8 cellular contexts compared by ENCODE assay signal in genomic region chr14:91264151-91265150, GRCh38. TPM values are rescaled to one million over a fixed set of nuclear protein-coding genes. Genes with fewer than 3 reads are reported as not detected.
DNase-seq lines count a peak whose midpoint lies in the region; ATAC-seq and TF ChIP-seq lines count a peak whose summit lies in the region.

No MANE protein-coding gene starts in this region.

- TF ChIP-seq CTCF in adrenal gland (IDR thresholded peaks at IDR 0.05), result no peak
- TF ChIP-seq CTCF in GM20000 (IDR thresholded peaks at IDR 0.05; ENCODE audit: extremely low read depth, missing control alignments), result no peak

- no peaks in the 10 kb centered on the region for H3K9me3 ChIP-seq in adrenal gland (replicated peaks in 1 of 3)

- peaks cover 4 to 8% of the 10 kb centered on the region in 2 donors for H3K4me1 ChIP-seq in adrenal gland (replicated peaks in 1 of 2)

- H3K27ac Mint-ChIP-seq in stimulated activated memory B cell treated with anti-CD40 and anti-IgM and Interleukin-4, amounts not matched to agents 10 μg/mL and 1 μg/mL and 100 μg/mL, for 72 hours, result no peak overlapping the region

- TF ChIP-seq POLR2A in adrenal gland (IDR thresholded peaks at IDR 0.05), result no peak

- H3K4me3 Mint-ChIP-seq in stimulated activated memory B cell treated with anti-CD40 and anti-IgM and Interleukin-4, amounts not matched to agents 10 μg/mL and 1 μg/mL and 100 μg/mL, for 72 hours, result peak overlapping the region; percentile 63

- H3K27me3 Mint-ChIP-seq in stimulated activated memory B cell treated with anti-CD40 and anti-IgM and Interleukin-4, amounts not matched to agents 10 μg/mL and 1 μg/mL and 100 μg/mL, for 72 hours, result peaks cover 16% of the 10 kb centered on the region

- intact Hi-C loops in adrenal gland (cut with DNase I), result no loop called here

- DNase-seq in NCI-H1092 treated with DMSO at 0.1 percent for 48 hours (lab: John Stamatoyannopoulos, UW), result peak; percentile 20
- no peak for DNase-seq in NCI-H1092 (lab: John Stamatoyannopoulos, UW)
- DNase-seq in adrenal gland, result peak in 4 of 7 donors; percentile 33 to 44 (median 42)
- DNase-seq in iPS-NIHi11 (ENCODE audit: low spot score), result peak; percentile 64
- DNase-seq in cerebellar nuclear complex (lab: John Stamatoyannopoulos, UW), result no peak
- DNase-seq in GM20000 (ENCODE audit: low spot score), result no peak

- no peaks in the 10 kb centered on the region for H3K36me3 ChIP-seq in adrenal gland (replicated peaks in 1 of 2)

- H3K4me1 Mint-ChIP-seq in stimulated activated memory B cell treated with anti-CD40 and anti-IgM and Interleukin-4, amounts not matched to agents 10 μg/mL and 1 μg/mL and 100 μg/mL, for 72 hours, result peaks cover 32% of the 10 kb centered on the region

- peaks cover 21% of the 10 kb centered on the region for H3K36me3 Mint-ChIP-seq in stimulated activated memory B cell treated with anti-CD40 and anti-IgM and Interleukin-4, amounts not matched to agents 10 μg/mL and 1 μg/mL and 100 μg/mL, for 72 hours

- H3K27ac ChIP-seq in adrenal gland, result no peak overlapping the region

- peaks cover 3% of the 10 kb centered on the region for H3K9me3 Mint-ChIP-seq in stimulated activated memory B cell treated with anti-CD40 and anti-IgM and Interleukin-4, amounts not matched to agents 10 μg/mL and 1 μg/mL and 100 μg/mL, for 72 hours

- peak; percentile 60 for ATAC-seq in stimulated activated memory B cell treated with anti-CD40 and anti-IgM and Interleukin-4, amounts not matched to agents 10 μg/mL and 1 μg/mL and 100 μg/mL, for 72 hours
- ATAC-seq in GM19463 (IDR thresholded peaks at IDR 0.05; ENCODE audit: unreplicated experiment), result no peak

- no peaks in the 10 kb centered on the region for H3K27me3 ChIP-seq in adrenal gland

- peak overlapping the region in 1 of 4 donors; percentile 64 for H3K4me3 ChIP-seq in adrenal gland

- WGBS in adrenal gland, 4 donors, result 12 to 48% (median 21%) methylated on average over 16 to 67 of the region's 69 CpGs

RNA-seq across cellular contexts. Expression of gene GPR68, which starts 19.9 kb away (rescaled TPM):
- 1 to 10 TPM in 3 of 8 donors, under 1 TPM in 4, not detected in 1; 0.29 to 4.5 (median 0.78) TPM for total RNA-seq in adrenal gland
- polyA plus RNA-seq in adrenal gland, result 1 to 10 TPM; 1.0 to 1.8 (median 1.2) TPM

Comparison
In these comparisons a context has a peak if more than half of its experiments do, and no peak if none do; other contexts are left out.
1. DNase-seq: peak in NCI-H1092 treated with DMSO at 0.1 percent for 48 hours (single experiment), adrenal gland (4 of 7) and iPS-NIHi11 (single experiment); none in NCI-H1092 (single experiment), cerebellar nuclear complex (0 of 2) and GM20000 (single experiment).